In genomic region chr2:57806449-57806968, GRCh38 we compare ENCODE assay signal across 19 cellular contexts.
"Had no signal": no experiment of that assay in that cellular context is flagged by ENCODE, and none has a peak within 500 bp of the region (broad histone marks: within the 10 kb centered on the region; RNA-seq: fewer than 3 reads in every experiment).

No MANE protein-coding gene starts in this region.

- ATAC-seq: left colon; naive thymus-derived CD4-positive, alpha-beta T cell; psoas muscle; sciatic nerve; stimulated activated memory B cell treated with anti-CD40 and anti-IgM and Interleukin-4, amounts not matched to agents 10 μg/mL and 1 μg/mL and 100 μg/mL, for 72 hours had no signal

- DNase-seq: dorsolateral prefrontal cortex; effector CD8-positive, alpha-beta T cell; foreskin melanocyte; head of caudate nucleus; left colon; mesendoderm; naive thymus-derived CD4-positive, alpha-beta T cell; nephron progenitor cell; psoas muscle; retina; spleen; stimulated activated CD4-positive, alpha-beta T cell treated with anti-CD3 and anti-CD28 coated beads, Interleukin-15, amount 100 ng/mL, for 24 hours; stimulated activated CD4-positive, alpha-beta T cell treated with anti-CD3 and anti-CD28 coated beads, Interleukin-1b, Interleukin-23, amount 100 ng/mL, for 48 hours; stimulated activated CD4-positive, alpha-beta T cell treated with anti-CD3 and anti-CD28 coated beads, Interleukin-4, amount 100 ng/mL, for 24 hours; tibial artery; upper lobe of left lung; uterus had no signal
